ENCODE assay signal across 8 cellular contexts in genomic region chr14:22561661-22562579, GRCh38. TPM values are rescaled to one million over a fixed set of nuclear protein-coding genes. Genes with fewer than 3 reads are reported as not detected.
DNase-seq lines count a peak whose midpoint lies in the region; ATAC-seq and TF ChIP-seq lines count a peak whose summit lies in the region.

No MANE protein-coding gene starts in this region.

- H3K4me3 ChIP-seq in GM08714 (ENCODE audit: low read length): peak overlapping the region; percentile 16; the same call in 1 of the 2 replicates
- H3K4me3 ChIP-seq in Peyer's patch: no peak overlapping the region

- no peaks in the 10 kb centered on the region for H3K27me3 ChIP-seq in Peyer's patch

- peaks cover 0 to 52% (median 29%) of the 10 kb centered on the region in 4 donors for H3K4me1 ChIP-seq in Peyer's patch

- H3K4me3 Mint-ChIP-seq in nephron: no peak overlapping the region

- H3K27ac Mint-ChIP-seq in nephron: peak overlapping the region; percentile 18 to 89 (median 81)

- peak overlapping the region; percentile 72 to 86 (median 82) for H3K27ac ChIP-seq in Peyer's patch

- no peaks in the 10 kb centered on the region for H3K9me3 ChIP-seq in Peyer's patch

- peak in 2 of 3 donors; percentile 78 to 85 for DNase-seq in Peyer's patch
- peak; percentile 76 for DNase-seq in activated gamma-delta T cell treated with anti-CD3 and anti-CD28 coated beads, Interleukin-2, amount 50 U/mL, for 16 hours (ENCODE audit: low read depth)
- DNase-seq in DMS153 treated with DMSO at 0.1 percent for 48 hours (lab: John Stamatoyannopoulos, UW; ENCODE audit: unreplicated experiment): no peak

- TF ChIP-seq CTCF in Peyer's patch (IDR thresholded peaks at IDR 0.05) (no peak), nephron (IDR thresholded peaks at IDR 0.05; ENCODE audit: unreplicated experiment in 3 of 3) (no peak)

- peaks cover under 1% of the 10 kb centered on the region for H3K27me3 Mint-ChIP-seq in nephron (ENCODE audit: low read depth)

- H3K36me3 Mint-ChIP-seq in nephron (ENCODE audit: low read depth): peaks cover 21% of the 10 kb centered on the region

- peaks cover 38% of the 10 kb centered on the region for H3K4me1 Mint-ChIP-seq in nephron

- ATAC-seq in HG02588 (IDR thresholded peaks at IDR 0.05; ENCODE audit: unreplicated experiment): no peak
- ATAC-seq in GM18867 (IDR thresholded peaks at IDR 0.05; ENCODE audit: unreplicated experiment): no peak
- ATAC-seq in GM19397 (IDR thresholded peaks at IDR 0.05; ENCODE audit: unreplicated experiment): no peak

- no peaks in the 10 kb centered on the region for H3K9me3 Mint-ChIP-seq in nephron

- H3K36me3 ChIP-seq in Peyer's patch: peaks cover 0 to 18% (median 0%) of the 10 kb centered on the region in 3 donors

- peak in 1 of 2 donors; percentile 22 for TF ChIP-seq POLR2A in Peyer's patch (IDR thresholded peaks at IDR 0.05)

RNA-seq across cellular contexts. Expression of gene DAD1, which starts 27.1 kb away (rescaled TPM):
- total RNA-seq in Peyer's patch: 100 to 1,000 TPM in 2 of 4 donors, 10 to 100 TPM in 2; 52.0 to 173 (median 123) TPM

RNA-seq across cellular contexts. Expression of gene ABHD4, which starts 36.2 kb away (rescaled TPM):
- 10 to 100 TPM; 28.1 to 51.4 (median 42.8) TPM for total RNA-seq in Peyer's patch
